ENCODE assay signal across 19 cellular contexts in the genomic region with DNA sequence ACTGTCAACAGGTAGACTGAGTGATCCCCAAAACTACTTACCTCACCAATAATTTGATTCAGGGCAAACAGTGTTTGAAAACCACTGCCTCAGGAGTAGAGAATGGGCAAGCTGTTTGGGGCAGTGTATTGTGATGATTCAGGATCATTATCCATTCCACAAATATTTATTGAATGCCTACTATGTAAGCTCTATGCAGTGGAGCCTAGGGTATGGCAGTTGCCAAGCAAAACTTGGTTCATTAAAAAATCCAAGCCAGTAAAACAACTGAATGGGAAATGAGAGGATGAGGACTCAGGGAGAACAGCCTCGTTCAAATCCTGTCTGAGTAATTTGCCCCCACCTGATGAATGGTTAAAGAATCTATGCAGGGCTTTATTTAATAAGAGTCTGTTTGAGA.
DNase-seq lines count a peak whose midpoint lies in the region; ATAC-seq and TF ChIP-seq lines count a peak whose summit lies in the region.
"Had no signal": no experiment of that assay in that cellular context is flagged by ENCODE, and none has a peak within 500 bp of the region (broad histone marks: within the 10 kb centered on the region; RNA-seq: fewer than 3 reads in every experiment).

No MANE protein-coding gene starts in this region.

- 82% methylated on average over 1 of the region's 1 CpG for whole genome bisulfite sequencing in right cardiac atrium

- DNase-seq in ACHN (peak; percentile 15), GM04504 (ENCODE audit: low read depth) (peak; percentile 25), SW480 (ENCODE audit: low spot score) (peak; percentile 12), foreskin keratinocyte (peak; percentile 38 to 86), right cardiac atrium (no peak), NCI-H774 (lab: John Stamatoyannopoulos, UW) (no peak), lower lobe of right lung (no peak)
- DNase-seq: activated CD8-positive, alpha-beta memory T cell treated with anti-CD3 and anti-CD28 coated beads, Interleukin-2, amount 50 U/mL, for 4 hours; activated naive CD4-positive, alpha-beta T cell; AML-193; dorsolateral prefrontal cortex; NCI-H2081; NK-92 treated with Interleukin-12 subunit alpha and Interleukin-12 subunit beta, amount 100 ng/mL, for 24 hours; Right ventricle myocardium superior; spleen; stimulated activated naive B cell treated with anti-CD40 and anti-IgM and Interleukin-4, amounts not matched to agents 10 μg/mL and 1 μg/mL and 100 μg/mL, for 72 hours; T-helper 2 cell had no signal

- no peak overlapping the region for H3K4me3 ChIP-seq in right cardiac atrium (ENCODE audit: low read length)
- H3K4me3 ChIP-seq in lower lobe of right lung, result no peak overlapping the region
- H3K4me3 ChIP-seq: dorsolateral prefrontal cortex, spleen had no signal

- H3K27ac ChIP-seq in foreskin keratinocyte (no peak overlapping the region), right cardiac atrium (ENCODE audit: low read length) (no peak overlapping the region), lower lobe of right lung (no peak overlapping the region)
- H3K27ac ChIP-seq: dorsolateral prefrontal cortex, spleen had no signal

- H3K4me1 ChIP-seq in foreskin keratinocyte (no peaks in the 10 kb centered on the region), right cardiac atrium (ENCODE audit: control insufficient read depth, insufficient read depth, low read length) (no peaks in the 10 kb centered on the region), lower lobe of right lung (no peaks in the 10 kb centered on the region)

- H3K9me3 ChIP-seq in right cardiac atrium (ENCODE audit: control insufficient read depth, low read length), result no peaks in the 10 kb centered on the region
- no peaks in the 10 kb centered on the region for H3K9me3 ChIP-seq in lower lobe of right lung
- H3K9me3 ChIP-seq: spleen had no signal

- TF ChIP-seq CTCF in foreskin keratinocyte (conservative IDR thresholded peaks at IDR 0.05) (no peak), lower lobe of right lung (IDR thresholded peaks at IDR 0.05) (no peak)

- peaks cover 7% of the 10 kb centered on the region for H3K27me3 ChIP-seq in foreskin keratinocyte
- H3K27me3 ChIP-seq in right cardiac atrium (ENCODE audit: control insufficient read depth, insufficient read depth), result no peaks in the 10 kb centered on the region
- H3K27me3 ChIP-seq in lower lobe of right lung (ENCODE audit: low read depth), result no peaks in the 10 kb centered on the region

- H3K36me3 ChIP-seq in lower lobe of right lung, result no peaks in the 10 kb centered on the region
- H3K36me3 ChIP-seq: spleen had no signal

- ATAC-seq in foreskin keratinocyte (peak; percentile 25), right cardiac atrium (no peak), HG03378 (IDR thresholded peaks at IDR 0.05; ENCODE audit: unreplicated experiment) (no peak), lower lobe of right lung (no peak)
- ATAC-seq: left lobe of liver; stimulated activated naive B cell treated with anti-CD40 and anti-IgM and Interleukin-4, amounts not matched to agents 10 μg/mL and 1 μg/mL and 100 μg/mL, for 72 hours had no signal

- intact Hi-C loops in right cardiac atrium (cut with DNase I), result no loop called here
- intact Hi-C loops in lower lobe of right lung (cut with DNase I), result no loop called here

- in situ Hi-C loops in ACHN (cut with HindIII; ENCODE audit: low pct_ligation_motif_present, low pct_unique_long_range_greater_than_20kb, low sequenced_read_pairs), result no loop called here

Comparison
In these comparisons a context has a peak if more than half of its experiments do, and no peak if none do; other contexts are left out.
1. DNase-seq: peak in ACHN (single experiment), GM04504 (single experiment), SW480 (single experiment) and foreskin keratinocyte (2 of 2); none in right cardiac atrium (0 of 3), NCI-H774 (single experiment) and lower lobe of right lung (single experiment).